In genomic region chr21:26011292-26011940, GRCh38 we compare ENCODE assay signal across 16 cellular contexts.
"Had no signal": no experiment of that assay in that cellular context is flagged by ENCODE, and none has a peak within 500 bp of the region (broad histone marks: within the 10 kb centered on the region; RNA-seq: fewer than 3 reads in every experiment).

No MANE protein-coding gene starts in this region.

- ATAC-seq: left ventricle myocardium superior; right cardiac atrium; stimulated activated naive B cell treated with anti-CD40 and anti-IgM and Interleukin-4, amounts not matched to agents 10 μg/mL and 1 μg/mL and 100 μg/mL, for 72 hours had no signal

- H3K4me3 Mint-ChIP-seq: activated naive CD8-positive, alpha-beta T cell treated with anti-CD3 and anti-CD28 coated beads, Interleukin-2, amount 10 ng/mL, durations not matched to agents 7 days and 5 days; activated T-helper 1 cell treated with anti-CD3 and anti-CD28 coated beads, Interleukin-12 subunit alpha, Interleukin-12 subunit beta, Interleukin-2, Interleukin-4 antibody, amounts not matched to agents 30 ng/mL and 10 ng/mL and 1 ng/mL, durations not matched to agents 14 hours and 24 hours and 36 hours; memory B cell; natural killer cell treated with Interleukin-12 subunit alpha and Interleukin-12 subunit beta and Interleukin-15 and Interleukin-18, amount 100 ng/mL, for 72 hours; stimulated activated naive B cell treated with anti-CD40 and anti-IgM and Interleukin-4, amounts not matched to agents 10 μg/mL and 1 μg/mL and 100 μg/mL, for 72 hours had no signal

- DNase-seq: activated naive CD8-positive, alpha-beta T cell treated with anti-CD3 and anti-CD28 coated beads, Interleukin-2, amount 10 ng/mL, durations not matched to agents 7 days and 5 days; kidney glomerular epithelial cell; left ventricle myocardium superior; occipital lobe; right cardiac atrium; stimulated activated CD4-positive, alpha-beta T cell treated with anti-CD3 and anti-CD28 coated beads, Interleukin-15, amount 100 ng/mL, for 24 hours; stimulated activated CD4-positive, alpha-beta T cell treated with anti-CD3 and anti-CD28 coated beads, Interleukin-4, amount 100 ng/mL, for 1 hour; stimulated activated naive B cell treated with anti-CD40 and anti-IgM and Interleukin-4, amounts not matched to agents 10 μg/mL and 1 μg/mL and 100 μg/mL, for 72 hours; T-helper 2 cell; tibial artery had no signal

- H3K9me3 Mint-ChIP-seq: activated naive CD8-positive, alpha-beta T cell treated with anti-CD3 and anti-CD28 coated beads, Interleukin-2, amount 10 ng/mL, durations not matched to agents 7 days and 5 days; activated T-helper 1 cell treated with anti-CD3 and anti-CD28 coated beads, Interleukin-12 subunit alpha, Interleukin-12 subunit beta, Interleukin-2, Interleukin-4 antibody, amounts not matched to agents 30 ng/mL and 10 ng/mL and 1 ng/mL, durations not matched to agents 14 hours and 24 hours and 36 hours; memory B cell; natural killer cell treated with Interleukin-12 subunit alpha and Interleukin-12 subunit beta and Interleukin-15 and Interleukin-18, amount 100 ng/mL, for 72 hours; stimulated activated naive B cell treated with anti-CD40 and anti-IgM and Interleukin-4, amounts not matched to agents 10 μg/mL and 1 μg/mL and 100 μg/mL, for 72 hours had no signal

- H3K4me1 Mint-ChIP-seq: memory B cell; stimulated activated naive B cell treated with anti-CD40 and anti-IgM and Interleukin-4, amounts not matched to agents 10 μg/mL and 1 μg/mL and 100 μg/mL, for 72 hours had no signal

- H3K27me3 Mint-ChIP-seq: activated naive CD8-positive, alpha-beta T cell treated with anti-CD3 and anti-CD28 coated beads, Interleukin-2, amount 10 ng/mL, durations not matched to agents 7 days and 5 days; memory B cell; natural killer cell treated with Interleukin-12 subunit alpha and Interleukin-12 subunit beta and Interleukin-15 and Interleukin-18, amount 100 ng/mL, for 72 hours; stimulated activated naive B cell treated with anti-CD40 and anti-IgM and Interleukin-4, amounts not matched to agents 10 μg/mL and 1 μg/mL and 100 μg/mL, for 72 hours had no signal

- H3K4me3 ChIP-seq: esophagus muscularis mucosa, prostate gland, skin epidermis, tibial artery had no signal

- H3K27ac ChIP-seq: esophagus muscularis mucosa, prostate gland, skin epidermis, tibial artery had no signal

- H3K9me3 ChIP-seq: esophagus muscularis mucosa, prostate gland, tibial artery had no signal

- H3K27ac Mint-ChIP-seq: activated naive CD8-positive, alpha-beta T cell treated with anti-CD3 and anti-CD28 coated beads, Interleukin-2, amount 10 ng/mL, durations not matched to agents 7 days and 5 days; activated T-helper 1 cell treated with anti-CD3 and anti-CD28 coated beads, Interleukin-12 subunit alpha, Interleukin-12 subunit beta, Interleukin-2, Interleukin-4 antibody, amounts not matched to agents 30 ng/mL and 10 ng/mL and 1 ng/mL, durations not matched to agents 14 hours and 24 hours and 36 hours; memory B cell; natural killer cell treated with Interleukin-12 subunit alpha and Interleukin-12 subunit beta and Interleukin-15 and Interleukin-18, amount 100 ng/mL, for 72 hours; stimulated activated naive B cell treated with anti-CD40 and anti-IgM and Interleukin-4, amounts not matched to agents 10 μg/mL and 1 μg/mL and 100 μg/mL, for 72 hours had no signal

- H3K36me3 Mint-ChIP-seq: activated naive CD8-positive, alpha-beta T cell treated with anti-CD3 and anti-CD28 coated beads, Interleukin-2, amount 10 ng/mL, durations not matched to agents 7 days and 5 days; memory B cell; natural killer cell treated with Interleukin-12 subunit alpha and Interleukin-12 subunit beta and Interleukin-15 and Interleukin-18, amount 100 ng/mL, for 72 hours had no signal

- H3K36me3 ChIP-seq: prostate gland, tibial artery had no signal

- H3K4me1 ChIP-seq: prostate gland had no signal

- H3K27me3 ChIP-seq: esophagus muscularis mucosa, tibial artery had no signal
